ENCODE assay signal across 8 cellular contexts in genomic region chr19:5961641-5961968, GRCh38. TPM values are rescaled to one million over a fixed set of nuclear protein-coding genes. Genes with fewer than 3 reads are reported as not detected.
DNase-seq lines count a peak whose midpoint lies in the region; ATAC-seq and TF ChIP-seq lines count a peak whose summit lies in the region.
"Not testable (repeated sequence)": the region's sequence is repeated elsewhere in the genome, so short reads cannot be mapped to it uniquely, and the experiment has no call there.

No MANE protein-coding gene starts in this region.

- peaks cover 95% of the 10 kb centered on the region for H3K79me2 ChIP-seq in OCI-LY7 (ENCODE audit: insufficient read depth, low read depth, low read length)

- not testable (repeated sequence) for H3K9me2 ChIP-seq in OCI-LY7 (ENCODE audit: insufficient read depth, low read length)

- TF ChIP-seq CTCF in Caco-2 (IDR thresholded peaks at IDR 0.05; ENCODE audit: insufficient read depth in 1 of 2, low read depth in 1 of 2, low read length in 1 of 2, severe bottlenecking in 1 of 2, unreplicated experiment in 1 of 2); OCI-LY7 (conservative IDR thresholded peaks at IDR 0.05; ENCODE audit: low read length); glutamatergic neuron (IDR thresholded peaks at IDR 0.05; ENCODE audit: partially characterized antibody, unreplicated experiment); thyroid gland (IDR thresholded peaks at IDR 0.05): not testable (repeated sequence)

- H3K4me1 ChIP-seq in Caco-2, result peaks cover 22% of the 10 kb centered on the region
- peaks cover 16% of the 10 kb centered on the region for H3K4me1 ChIP-seq in OCI-LY7 (ENCODE audit: insufficient read depth, low read length, poor library complexity, severe bottlenecking)
- peaks cover 54 to 56% of the 10 kb centered on the region in 2 donors for H3K4me1 ChIP-seq in mucosa of rectum (ENCODE audit: control insufficient read depth in 2 of 2, insufficient read depth in 2 of 2, low read length in 2 of 2)
- peaks cover 33% of the 10 kb centered on the region for H3K4me1 ChIP-seq in rectal smooth muscle tissue (ENCODE audit: control insufficient read depth, insufficient read depth, low read length)
- peaks cover 36 to 45% of the 10 kb centered on the region in 2 donors for H3K4me1 ChIP-seq in thyroid gland

- not testable (repeated sequence) for H3K4me3 Mint-ChIP-seq in Caco-2 (ENCODE audit: unreplicated experiment); glutamatergic neuron (ENCODE audit: unreplicated experiment)
- peak overlapping the region; percentile 61 for H3K4me3 Mint-ChIP-seq in activated T-cell treated with anti-CD3 and anti-CD28 coated beads, Interleukin-2, amount 50 U/mL, for 24 hours
- H3K4me3 Mint-ChIP-seq in central memory CD8-positive, alpha-beta T cell, result peak overlapping the region; percentile 75

- not testable (repeated sequence) for TF ChIP-seq POLR2A in thyroid gland (IDR thresholded peaks at IDR 0.05)

- not testable (repeated sequence) for DNase-seq in Caco-2; OCI-LY7 (ENCODE audit: low spot score); activated T-cell treated with anti-CD3 and anti-CD28 coated beads, Interleukin-2, amount 50 U/mL, for 24 hours; central memory CD8-positive, alpha-beta T cell (ENCODE audit: low spot score in 2 of 2); glutamatergic neuron; thyroid gland

- ATAC-seq in central memory CD8-positive, alpha-beta T cell (replicated peaks; ENCODE audit: extremely low read depth, poor library complexity, severe bottlenecking), result peak; percentile 13

- H3K27me3 ChIP-seq in Caco-2 (replicated peaks; ENCODE audit: control insufficient read depth, insufficient read depth, low read length); mucosa of rectum (ENCODE audit: control insufficient read depth in 2 of 2, insufficient read depth in 2 of 2, low read length in 2 of 2); rectal smooth muscle tissue (ENCODE audit: control insufficient read depth, insufficient read depth, low read length); thyroid gland: not testable (repeated sequence)

- peaks cover 16% of the 10 kb centered on the region; the same call in 1 of the 2 replicates for H4K20me1 ChIP-seq in OCI-LY7 (ENCODE audit: insufficient read depth, low read length)

- not testable (repeated sequence) for H3K9me3 ChIP-seq in Caco-2; OCI-LY7 (ENCODE audit: low read length); mucosa of rectum (ENCODE audit: control insufficient read depth in 2 of 2, low read length in 2 of 2); thyroid gland

- intact Hi-C loops in Caco-2 (cut with micrococcal nuclease; ENCODE audit: unreplicated experiment); OCI-LY7 (cut with micrococcal nuclease; ENCODE audit: unreplicated experiment): not testable (repeated sequence)
- intact Hi-C loops in thyroid gland (cut with DNase I), result loop anchor here (10.0 kb wide), 1 partner anchor 157 kb away; the partner anchor contains the start of gene NRTN

- H3K9ac ChIP-seq in mucosa of rectum (ENCODE audit: low read depth in 1 of 2, low read length in 2 of 2), result peak overlapping the region; percentile 32 to 34
- H3K9ac ChIP-seq in rectal smooth muscle tissue (ENCODE audit: low read length), result not testable (repeated sequence)

- H3K4me1 Mint-ChIP-seq in Caco-2 (ENCODE audit: low read depth, unreplicated experiment) (peaks cover 26% of the 10 kb centered on the region), glutamatergic neuron (ENCODE audit: low read depth, unreplicated experiment) (peaks cover 51% of the 10 kb centered on the region)
- peaks cover 96% of the 10 kb centered on the region for H3K4me1 Mint-ChIP-seq in activated T-cell treated with anti-CD3 and anti-CD28 coated beads, Interleukin-2, amount 50 U/mL, for 24 hours (ENCODE audit: low read depth)
- peaks cover 81% of the 10 kb centered on the region for H3K4me1 Mint-ChIP-seq in central memory CD8-positive, alpha-beta T cell

- peaks cover 20% of the 10 kb centered on the region for H3K36me3 Mint-ChIP-seq in Caco-2 (ENCODE audit: insufficient read depth, unreplicated experiment)
- peaks cover 52% of the 10 kb centered on the region for H3K36me3 Mint-ChIP-seq in activated T-cell treated with anti-CD3 and anti-CD28 coated beads, Interleukin-2, amount 50 U/mL, for 24 hours (ENCODE audit: low read depth)
- peaks cover 12% of the 10 kb centered on the region for H3K36me3 Mint-ChIP-seq in central memory CD8-positive, alpha-beta T cell (ENCODE audit: insufficient read depth)
- not testable (repeated sequence) for H3K36me3 Mint-ChIP-seq in glutamatergic neuron (ENCODE audit: unreplicated experiment)

- H2AFZ ChIP-seq in OCI-LY7 (ENCODE audit: low read length), result not testable (repeated sequence)

- H3K27ac Mint-ChIP-seq in Caco-2 (ENCODE audit: unreplicated experiment) (peak overlapping the region; percentile 67), glutamatergic neuron (ENCODE audit: unreplicated experiment) (peak overlapping the region; percentile 40)
- peak overlapping the region; percentile 84 for H3K27ac Mint-ChIP-seq in activated T-cell treated with anti-CD3 and anti-CD28 coated beads, Interleukin-2, amount 50 U/mL, for 24 hours
- H3K27ac Mint-ChIP-seq in central memory CD8-positive, alpha-beta T cell (ENCODE audit: low read depth), result peak overlapping the region; percentile 94

- not testable (repeated sequence) for H3K4me3 ChIP-seq in Caco-2 (ENCODE audit: low read depth, low read length); OCI-LY7 (ENCODE audit: low read depth, low read length, poor library complexity, severe bottlenecking); thyroid gland (replicated peaks in 1 of 3)
- H3K4me3 ChIP-seq in mucosa of rectum (ENCODE audit: low read length in 2 of 2), result peak overlapping the region; percentile 53 to 61
- H3K4me3 ChIP-seq in rectal smooth muscle tissue (ENCODE audit: low read length), result peak overlapping the region; percentile 2

- WGBS in thyroid gland, 2 donors, result 48 to 59% methylated on average over 5 to 6 of the region's 6 CpGs

- not testable (repeated sequence) for H3K36me3 ChIP-seq in Caco-2 (ENCODE audit: control insufficient read depth, insufficient read depth, low read length); mucosa of rectum (ENCODE audit: control insufficient read depth in 2 of 2, insufficient read depth in 2 of 2, low read length in 2 of 2); rectal smooth muscle tissue (ENCODE audit: control insufficient read depth, insufficient read depth, low read length); thyroid gland
- peaks cover 50% of the 10 kb centered on the region; the same call in 1 of the 2 replicates for H3K36me3 ChIP-seq in OCI-LY7 (ENCODE audit: insufficient read depth, low read length)

- CTCF ChIA-PET in Caco-2 (lab: Charles Lee); OCI-LY7 (lab: Charles Lee; ENCODE audit: unreplicated experiment): not testable (repeated sequence)

- H3K9me3 Mint-ChIP-seq in Caco-2 (ENCODE audit: unreplicated experiment); activated T-cell treated with anti-CD3 and anti-CD28 coated beads, Interleukin-2, amount 50 U/mL, for 24 hours; central memory CD8-positive, alpha-beta T cell; glutamatergic neuron (ENCODE audit: unreplicated experiment): not testable (repeated sequence)

- BruUV-seq in Caco-2 (replicated peaks; lab: Mats Ljungman, UMichigan); OCI-LY7 (replicated peaks; lab: Mats Ljungman, UMichigan): not testable (repeated sequence)

- H3K27me3 Mint-ChIP-seq in Caco-2 (ENCODE audit: insufficient read depth, unreplicated experiment); activated T-cell treated with anti-CD3 and anti-CD28 coated beads, Interleukin-2, amount 50 U/mL, for 24 hours; central memory CD8-positive, alpha-beta T cell: not testable (repeated sequence)
- peaks cover 12% of the 10 kb centered on the region for H3K27me3 Mint-ChIP-seq in glutamatergic neuron (ENCODE audit: unreplicated experiment)

- POLR2A ChIA-PET in Caco-2 (lab: Charles Lee); OCI-LY7 (lab: Charles Lee): not testable (repeated sequence)

- H3K4me2 ChIP-seq in OCI-LY7 (ENCODE audit: low read length), result 0 out of 2 replicates have a peak overlapping the region, but pooled peaks have one; percentile 8

- H3K27ac ChIP-seq in OCI-LY7 (ENCODE audit: low read depth, low read length, poor library complexity, severe bottlenecking), result not testable (repeated sequence)
- peak overlapping the region; percentile 75 to 90 for H3K27ac ChIP-seq in mucosa of rectum (ENCODE audit: low read depth in 2 of 2, low read length in 2 of 2)
- H3K27ac ChIP-seq in rectal smooth muscle tissue (ENCODE audit: low read depth, low read length), result peak overlapping the region; percentile 62
- H3K27ac ChIP-seq in thyroid gland, result peak overlapping the region in 2 of 3 donors; percentile 42 to 55

RNA-seq across cellular contexts. Expression of gene RANBP3, which starts 16.3 kb away (rescaled TPM):
- 85.4 and 90.4 TPM in 2 replicates for total RNA-seq in Caco-2 (2022)
- 63.7 and 74.3 TPM in 2 replicates for total RNA-seq in OCI-LY7 (2014; rRNA removed; shearing (Covaris generic))
- 90.2 and 99.9 TPM in 2 replicates for total RNA-seq in OCI-LY7 (2022)
- 92.1 TPM for total RNA-seq in glutamatergic neuron (ENCODE audit: unreplicated experiment)
- 100 to 1,000 TPM in 1 of 4 donors, 10 to 100 TPM in 3; 57.8 to 148 (median 82.7) TPM for total RNA-seq in thyroid gland

RNA-seq across cellular contexts. Expression of gene CAPS, which starts 47.6 kb away (rescaled TPM):
- total RNA-seq in Caco-2 (2022) (5.8 and 7.2 TPM in 2 replicates), OCI-LY7 (2022) (11.0 and 12.9 TPM in 2 replicates), glutamatergic neuron (ENCODE audit: unreplicated experiment) (9.9 TPM), thyroid gland (10 to 100 TPM in 3 of 4 donors, 1 to 10 TPM in 1; 9.0 to 48.8 (median 26.3) TPM)
- 5.6 and 8.1 TPM in 2 replicates for total RNA-seq in OCI-LY7 (2014; rRNA removed; shearing (Covaris generic))

RNA-seq across cellular contexts. Expression of gene VMAC, which starts 56.9 kb away (rescaled TPM):
- total RNA-seq in Caco-2 (2022) (4.7 and 4.8 TPM in 2 replicates), OCI-LY7 (2022) (6.0 and 7.9 TPM in 2 replicates), glutamatergic neuron (ENCODE audit: unreplicated experiment) (7.5 TPM), thyroid gland (10 to 100 TPM; 14.3 to 27.2 (median 17.8) TPM)
- 6.6 and 6.8 TPM in 2 replicates for total RNA-seq in OCI-LY7 (2014; rRNA removed; shearing (Covaris generic))

RNA-seq across cellular contexts. Expression of gene NDUFA11, which starts 58.0 kb away (rescaled TPM):
- 272 and 274 TPM in 2 replicates for total RNA-seq in Caco-2 (2022)
- 217 and 293 TPM in 2 replicates for total RNA-seq in OCI-LY7 (2014; rRNA removed; shearing (Covaris generic))
- total RNA-seq in OCI-LY7 (2022), result 248 and 280 TPM in 2 replicates
- total RNA-seq in glutamatergic neuron (ENCODE audit: unreplicated experiment), result 193 TPM
- 100 to 1,000 TPM; 115 to 325 (median 195) TPM for total RNA-seq in thyroid gland

Comparison
In these comparisons a context has a peak if more than half of its experiments do, and no peak if none do; other contexts are left out.
1. H3K27ac Mint-ChIP-seq: peak in every context shown above with its lines; median percentile 94 in central memory CD8-positive, alpha-beta T cell; 84 in activated T-cell treated with anti-CD3 and anti-CD28 coated beads, Interleukin-2, amount 50 U/mL, for 24 hours; 67 in Caco-2; 40 in glutamatergic neuron.